In genomic region chr11:73387594-73388021, GRCh38 we compare ENCODE assay signal across 1 cellular context.
TF ChIP-seq lines count a peak whose summit lies in the region.

No MANE protein-coding gene starts in this region.

TF ChIP-seq in H1, 55 proteins besides CTCF, POLR2A, EP300 and RAD21:
- TF ChIP-seq MAX (IDR thresholded peaks at IDR 0.05) (0 out of 2 replicates have a peak, but pooled peaks have one; percentile 6), E2F6 (IDR thresholded peaks at IDR 0.05) (0 out of 2 replicates have a peak, but pooled peaks have one; percentile 11), TAF7 (optimal IDR thresholded peaks at IDR 0.05; ENCODE audit: borderline replicate concordance, low read depth, low read length) (no peak)
